ENCODE assay signal across 1 cellular context in the genomic region with DNA sequence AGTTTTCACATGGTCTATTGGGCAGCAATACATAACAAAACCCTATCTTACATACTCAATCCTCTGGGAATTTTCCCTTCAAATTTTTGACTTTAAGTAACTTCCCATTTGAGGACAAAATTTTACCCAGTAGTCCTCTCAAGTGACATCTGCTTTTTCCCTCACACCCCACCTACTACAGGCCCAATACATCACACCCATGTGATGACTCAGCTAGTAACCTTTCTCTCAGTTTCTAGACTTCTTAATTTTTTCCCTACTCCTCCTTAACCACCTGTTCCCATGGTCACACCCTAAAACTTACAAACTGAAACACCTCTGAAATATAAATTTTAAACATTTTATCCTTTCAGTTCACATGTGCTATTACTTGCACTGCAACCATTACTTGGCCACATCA.
TF ChIP-seq lines count a peak whose summit lies in the region.

No MANE protein-coding gene starts in this region.

TF ChIP-seq in HCT116, 20 proteins besides CTCF, POLR2A, EP300 and RAD21:
- TF ChIP-seq JUND (IDR thresholded peaks at IDR 0.05) = 0 out of 2 replicates have a peak, but pooled peaks have one; percentile 14
- no peak for TF ChIP-seq FOSL1 (IDR thresholded peaks at IDR 0.05; ENCODE audit: low read depth)
- TF ChIP-seq, protein P1, sequence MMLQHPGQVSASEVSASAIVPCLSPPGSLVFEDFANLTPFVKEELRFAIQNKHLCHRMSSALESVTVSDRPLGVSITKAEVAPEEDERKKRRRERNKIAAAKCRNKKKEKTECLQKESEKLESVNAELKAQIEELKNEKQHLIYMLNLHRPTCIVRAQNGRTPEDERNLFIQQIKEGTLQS (IDR thresholded peaks at IDR 0.05) = no peak
- TF ChIP-seq CEBPB (IDR thresholded peaks at IDR 0.05; ENCODE audit: low read depth) = no peak
- no peak for TF ChIP-seq SRF (IDR thresholded peaks at IDR 0.05; ENCODE audit: low read depth)
- TF ChIP-seq ZNF274 (IDR thresholded peaks at IDR 0.05; ENCODE audit: low read depth, low read length) = no peak
- TF ChIP-seq, protein P2, sequence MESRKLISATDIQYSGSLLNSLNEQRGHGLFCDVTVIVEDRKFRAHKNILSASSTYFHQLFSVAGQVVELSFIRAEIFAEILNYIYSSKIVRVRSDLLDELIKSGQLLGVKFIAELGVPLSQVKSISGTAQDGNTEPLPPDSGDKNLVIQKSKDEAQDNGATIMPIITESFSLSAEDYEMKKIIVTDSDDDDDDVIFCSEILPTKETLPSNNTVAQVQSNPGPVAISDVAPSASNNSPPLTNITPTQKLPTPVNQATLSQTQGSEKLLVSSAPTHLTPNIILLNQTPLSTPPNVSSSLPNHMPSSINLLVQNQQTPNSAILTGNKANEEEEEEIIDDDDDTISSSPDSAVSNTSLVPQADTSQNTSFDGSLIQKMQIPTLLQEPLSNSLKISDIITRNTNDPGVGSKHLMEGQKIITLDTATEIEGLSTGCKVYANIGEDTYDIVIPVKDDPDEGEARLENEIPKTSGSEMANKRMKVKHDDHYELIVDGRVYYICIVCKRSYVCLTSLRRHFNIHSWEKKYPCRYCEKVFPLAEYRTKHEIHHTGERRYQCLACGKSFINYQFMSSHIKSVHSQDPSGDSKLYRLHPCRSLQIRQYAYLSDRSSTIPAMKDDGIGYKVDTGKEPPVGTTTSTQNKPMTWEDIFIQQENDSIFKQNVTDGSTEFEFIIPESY (IDR thresholded peaks at IDR 0.05; ENCODE audit: extremely low read depth, insufficient replicate concordance, low read length) = no peak
